ENCODE assay signal across 20 cellular contexts in the genomic region with DNA sequence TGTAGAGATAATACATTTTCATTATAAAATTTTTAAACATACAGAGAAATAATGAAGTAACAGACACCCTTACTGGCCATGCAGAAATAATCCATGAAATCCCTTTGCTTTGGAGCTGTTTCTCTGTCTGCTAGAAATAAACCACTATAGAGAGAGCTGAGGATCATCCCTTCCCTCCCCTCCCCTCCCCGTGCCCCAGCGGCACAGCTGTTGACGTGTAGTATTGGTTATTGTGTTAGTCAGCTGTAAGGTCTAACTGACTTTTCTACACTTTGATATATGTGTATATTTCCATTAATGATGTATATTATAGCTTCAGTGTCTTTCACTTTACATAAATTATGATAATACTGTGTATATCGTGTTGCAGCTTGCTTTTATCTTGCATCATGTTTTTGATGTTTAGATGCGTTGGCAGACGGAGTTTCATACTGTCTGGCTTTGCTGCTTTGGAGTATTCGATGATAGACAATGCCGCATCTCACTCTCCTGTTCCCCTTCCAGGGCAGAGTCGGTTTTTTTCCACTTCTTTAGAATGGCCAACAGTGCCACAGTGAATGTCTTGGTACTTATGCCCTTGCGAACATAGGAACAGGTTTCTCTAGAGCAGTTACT. TPM values are rescaled to one million over a fixed set of nuclear protein-coding genes. Genes with fewer than 3 reads are reported as not detected.
"Had no signal": no experiment of that assay in that cellular context is flagged by ENCODE, and none has a peak within 500 bp of the region (broad histone marks: within the 10 kb centered on the region; RNA-seq: fewer than 3 reads in every experiment).

No MANE protein-coding gene starts in this region.

- H3K9me3 Mint-ChIP-seq: activated naive CD8-positive, alpha-beta T cell treated with anti-CD3 and anti-CD28 coated beads, Interleukin-2, amount 50 U/mL, for 24 hours; activated T-cell treated with anti-CD3 and anti-CD28 coated beads, Interleukin-2, amount 50 U/mL, for 24 hours; nephron had no signal

- H3K27ac ChIP-seq: ascending aorta, esophagus muscularis mucosa, psoas muscle, right lobe of liver, upper lobe of left lung had no signal

- H3K27me3 ChIP-seq: right lobe of liver had no signal

- H3K36me3 ChIP-seq: ascending aorta, esophagus muscularis mucosa, right lobe of liver, upper lobe of left lung had no signal

- DNase-seq: activated CD4-positive, alpha-beta T cell treated with anti-CD3 and anti-CD28 coated beads for 4 hours; activated naive CD8-positive, alpha-beta T cell treated with anti-CD3 and anti-CD28 coated beads, Interleukin-2, amount 50 U/mL, for 24 hours; activated T-cell treated with anti-CD3 and anti-CD28 coated beads, Interleukin-2, amount 50 U/mL, for 24 hours; immature natural killer cell; mammary epithelial cell; mucosa of descending colon; occipital lobe; psoas muscle; right lobe of liver; stimulated activated CD4-positive, alpha-beta T cell treated with anti-CD3 and anti-CD28 coated beads, Interleukin-2, amount 100 ng/mL, for 24 hours; stimulated activated naive CD4-positive, alpha-beta T cell treated with Interleukin-2 at 50 U/mL for 16 hours; T-helper 9 cell; upper lobe of left lung had no signal

- ATAC-seq: activated naive CD8-positive, alpha-beta T cell treated with anti-CD3 and anti-CD28 coated beads, Interleukin-2, amount 50 U/mL, for 24 hours; left lobe of liver; psoas muscle; right lobe of liver had no signal

- H3K4me1 Mint-ChIP-seq: nephron had no signal

- H3K27ac Mint-ChIP-seq: activated naive CD8-positive, alpha-beta T cell treated with anti-CD3 and anti-CD28 coated beads, Interleukin-2, amount 50 U/mL, for 24 hours; activated T-cell treated with anti-CD3 and anti-CD28 coated beads, Interleukin-2, amount 50 U/mL, for 24 hours; immature natural killer cell; nephron had no signal

- H3K4me1 ChIP-seq: ascending aorta, right lobe of liver had no signal

- H3K4me3 ChIP-seq: ascending aorta, esophagus muscularis mucosa, mucosa of descending colon, psoas muscle, right lobe of liver, upper lobe of left lung had no signal

- FAIRE-seq: bronchial epithelial cell, endometrium had no signal

- H3K4me3 Mint-ChIP-seq: activated naive CD8-positive, alpha-beta T cell treated with anti-CD3 and anti-CD28 coated beads, Interleukin-2, amount 50 U/mL, for 24 hours; activated T-cell treated with anti-CD3 and anti-CD28 coated beads, Interleukin-2, amount 50 U/mL, for 24 hours; immature natural killer cell; nephron had no signal

- H3K36me3 Mint-ChIP-seq: immature natural killer cell had no signal

- H3K9me3 ChIP-seq: ascending aorta, esophagus muscularis mucosa, mucosa of descending colon, psoas muscle, right lobe of liver, upper lobe of left lung had no signal

RNA-seq across cellular contexts. Expression of gene GRID1, which starts 27.4 kb away (rescaled TPM):
- total RNA-seq: fibroblast of villous mesenchyme had no signal
- polyA plus RNA-seq: immature natural killer cell had no signal
